In genomic region chr13:42038661-42039456, GRCh38 we compare ENCODE assay signal across 9 cellular contexts. TPM values are rescaled to one million over a fixed set of nuclear protein-coding genes. Genes with fewer than 3 reads are reported as not detected.
A peak's percentile ranks its signal among the peaks of the same experiment; 100 is the strongest.
DNase-seq lines count a peak whose midpoint lies in the region; ATAC-seq and TF ChIP-seq lines count a peak whose summit lies in the region.
"Had no signal": no experiment of that assay in that cellular context is flagged by ENCODE, and none has a peak within 500 bp of the region (broad histone marks: within the 10 kb centered on the region; RNA-seq: fewer than 3 reads in every experiment).

No MANE protein-coding gene starts in this region.

- no peak for TF ChIP-seq CTCF in CD14-positive monocyte (IDR thresholded peaks at IDR 0.05)
- TF ChIP-seq CTCF in coronary artery (IDR thresholded peaks at IDR 0.05) = no peak
- no peak for TF ChIP-seq CTCF in nephron progenitor cell (IDR thresholded peaks at IDR 0.05)

- H3K4me3 Mint-ChIP-seq in CD14-positive monocyte (peak overlapping the region; percentile 90), nephron progenitor cell (peak overlapping the region; percentile 90)

- peaks cover 20% of the 10 kb centered on the region for H3K4me1 ChIP-seq in Karpas-422 (ENCODE audit: low read length)

- H3K9me3 ChIP-seq in Karpas-422 (ENCODE audit: low read length) = no peaks in the 10 kb centered on the region

- H4K20me1 ChIP-seq in Karpas-422 (ENCODE audit: insufficient read depth, low read depth, low read length) = peaks cover 11% of the 10 kb centered on the region

- no peak for ATAC-seq in left colon
- ATAC-seq in HG03039 (IDR thresholded peaks at IDR 0.05; ENCODE audit: unreplicated experiment) = no peak

- no peaks in the 10 kb centered on the region for H3K9me2 ChIP-seq in Karpas-422 (replicated peaks; ENCODE audit: insufficient read depth, low read length)

- H3K36me3 Mint-ChIP-seq in CD14-positive monocyte = peaks cover 6 to 8% of the 10 kb centered on the region in 2 donors
- H3K36me3 Mint-ChIP-seq in nephron progenitor cell (ENCODE audit: low read depth) = no peaks in the 10 kb centered on the region

- no peaks in the 10 kb centered on the region for H3K79me2 ChIP-seq in Karpas-422 (ENCODE audit: low read length)

- no peak overlapping the region for H3K27ac ChIP-seq in Karpas-422 (ENCODE audit: low read length)
- H3K27ac ChIP-seq in coronary artery = peak overlapping the region; percentile 81 to 95

- H3K36me3 ChIP-seq in Karpas-422 (ENCODE audit: insufficient read depth, low read length) = no peaks in the 10 kb centered on the region

- H3K27ac Mint-ChIP-seq in CD14-positive monocyte (no peak overlapping the region), nephron progenitor cell (no peak overlapping the region)

- no peak overlapping the region for H2AFZ ChIP-seq in Karpas-422 (ENCODE audit: low read length)

- H3K9me3 Mint-ChIP-seq in CD14-positive monocyte (peaks cover 4 to 14% (median 10%) of the 10 kb centered on the region in 7 donors), nephron progenitor cell (peaks cover 34% of the 10 kb centered on the region)

- no peak overlapping the region for H3K9ac ChIP-seq in Karpas-422 (ENCODE audit: low read length)

- intact Hi-C loops in CD14-positive monocyte (cut with micrococcal nuclease) (no loop called here), posterior cingulate gyrus (cut with DNase I) (no loop called here), left colon (cut with DNase I, micrococcal nuclease) (no loop called here)

- H3K27me3 Mint-ChIP-seq in CD14-positive monocyte (ENCODE audit: low read depth in 3 of 3) = peaks cover 31 to 51% (median 33%) of the 10 kb centered on the region in 3 donors
- peaks cover 27% of the 10 kb centered on the region for H3K27me3 Mint-ChIP-seq in nephron progenitor cell (ENCODE audit: low read depth, poor library complexity)

- peak overlapping the region; percentile 77 for H3K4me2 ChIP-seq in Karpas-422 (ENCODE audit: low read depth, low read length, poor library complexity, severe bottlenecking)

- 0 out of 2 replicates have a peak, but pooled peaks cover 2% of the 10 kb centered on the region for H3K27me3 ChIP-seq in Karpas-422 (ENCODE audit: low read length)

- H3K4me1 Mint-ChIP-seq in CD14-positive monocyte = peaks cover 18% of the 10 kb centered on the region
- H3K4me1 Mint-ChIP-seq in nephron progenitor cell = peaks cover 32% of the 10 kb centered on the region

- DNase-seq in CD14-positive monocyte (ENCODE audit: low spot score) (no peak), Karpas-422 (no peak), coronary artery (ENCODE audit: low spot score) (no peak), nephron progenitor cell (no peak), cerebellar nuclear complex (lab: John Stamatoyannopoulos, UW) (no peak), posterior cingulate gyrus (no peak), left colon (no peak)
- DNase-seq: activated gamma-delta T cell treated with Interleukin-2 at 50 U/mL for 16 hours had no signal

- H3K4me3 ChIP-seq in Karpas-422 (ENCODE audit: low read length) (no peak overlapping the region), coronary artery (peak overlapping the region; percentile 91)

RNA-seq across cellular contexts. Expression of gene DGKH, which starts 9.6 kb away (rescaled TPM):
- polyA plus RNA-seq in CD14-positive monocyte = under 1 TPM; 0.10 to 0.15 TPM
- total RNA-seq in Karpas-422 (2014; rRNA removed; shearing (Covaris generic); ENCODE audit: low replicate concordance) = 3.8 and 7.3 TPM in 2 replicates
- total RNA-seq in left colon = 10 to 100 TPM; 16.8 to 22.3 TPM
